In the genomic region with DNA sequence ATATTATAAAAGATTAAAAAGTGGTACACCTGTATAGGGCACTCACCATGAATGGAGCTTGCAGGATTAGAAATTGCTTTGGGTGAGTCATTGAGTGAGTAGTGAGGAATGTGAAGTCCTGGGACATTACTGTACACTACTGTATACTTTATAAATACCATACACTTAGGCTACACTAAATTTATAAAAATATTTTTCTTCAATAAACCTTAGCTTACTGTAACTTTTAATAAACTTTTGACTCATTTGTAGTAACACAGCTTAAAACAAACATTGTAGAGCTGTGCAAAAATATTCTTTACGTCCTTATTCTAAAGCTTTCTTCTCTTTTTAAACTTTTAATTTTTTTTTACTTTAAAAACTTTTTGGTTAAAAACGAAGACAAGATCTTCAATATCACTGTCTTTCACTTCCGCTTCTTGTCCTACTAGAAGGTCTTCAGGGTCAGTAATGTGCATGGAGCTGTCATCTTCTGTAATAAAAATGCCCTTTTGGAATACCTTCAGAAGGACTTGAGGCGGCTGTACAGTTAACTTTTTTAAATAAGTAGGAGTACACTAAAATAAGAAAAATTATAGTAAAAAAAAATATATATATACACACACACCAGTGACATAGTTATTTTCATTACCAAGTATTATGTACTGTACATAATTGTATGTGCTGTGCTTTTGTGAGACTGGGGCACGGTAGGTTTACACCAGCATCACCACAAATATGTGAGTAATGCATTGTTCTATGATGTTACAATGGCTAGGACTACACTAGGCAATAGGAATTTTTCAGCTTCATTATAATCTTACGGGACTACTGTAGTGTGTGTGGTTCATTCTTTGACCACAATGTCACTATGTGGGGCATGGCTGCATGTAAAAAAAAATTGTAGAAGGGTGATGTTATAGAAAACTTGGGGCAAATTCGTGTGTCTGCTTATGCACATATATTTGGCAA, we compare ENCODE assay signal across 17 cellular contexts. TPM values are rescaled to one million over a fixed set of nuclear protein-coding genes. Genes with fewer than 3 reads are reported as not detected.
A peak's percentile ranks its signal among the peaks of the same experiment; 100 is the strongest.
DNase-seq lines count a peak whose midpoint lies in the region; ATAC-seq and TF ChIP-seq lines count a peak whose summit lies in the region.
"Had no signal": no experiment of that assay in that cellular context is flagged by ENCODE, and none has a peak within 500 bp of the region (broad histone marks: within the 10 kb centered on the region; RNA-seq: fewer than 3 reads in every experiment).

No MANE protein-coding gene starts in this region.

- H3K9me3 Mint-ChIP-seq in T-cell: no peaks in the 10 kb centered on the region
- H3K9me3 Mint-ChIP-seq: activated naive CD4-positive, alpha-beta T cell treated with anti-CD3 and anti-CD28 coated beads, Interleukin-2, amount 50 U/mL, for 24 hours; CD4-positive, alpha-beta T cell; effector memory CD8-positive, alpha-beta T cell had no signal

- in situ Hi-C loops in ACHN (cut with HindIII; ENCODE audit: low pct_ligation_motif_present, low pct_unique_long_range_greater_than_20kb, low sequenced_read_pairs): loop anchor here (10.0 to 25.0 kb wide), 2 partner anchors 139 to 451 kb away; no protein-coding TSS in a partner anchor

- DNase-seq in ACHN: peak; percentile 99
- DNase-seq in HPDE6-E6E7 (ENCODE audit: extremely low spot score): peak; percentile 14
- DNase-seq in hepatic stellate cell (ENCODE audit: low spot score): peak; percentile 11
- no peak for DNase-seq in T-cell
- no peak for DNase-seq in Ammon's horn (ENCODE audit: low spot score)
- DNase-seq: activated CD4-positive, alpha-beta T cell treated with anti-CD3 and anti-CD28 coated beads for 48 hours; CD4-positive, alpha-beta T cell; effector memory CD8-positive, alpha-beta T cell; left colon; pancreas; SHP77 treated with DMSO at 0.1 percent for 48 hours had no signal

- H3K4me3 ChIP-seq in WI38 (ENCODE audit: low read depth, low read length): peak overlapping the region; percentile 27; the same call in 1 of the 2 replicates
- H3K4me3 ChIP-seq: K562, pancreas, thoracic aorta had no signal

- H3K4me3 Mint-ChIP-seq in T-cell: no peak overlapping the region
- H3K4me3 Mint-ChIP-seq: activated naive CD4-positive, alpha-beta T cell treated with anti-CD3 and anti-CD28 coated beads, Interleukin-2, amount 50 U/mL, for 24 hours; CD4-positive, alpha-beta T cell; effector memory CD8-positive, alpha-beta T cell had no signal

- TF ChIP-seq CTCF in WI38 (IDR thresholded peaks at IDR 0.05; ENCODE audit: low read depth, low read length): no peak

- CTCF ChIA-PET in T-cell (lab: Charles Lee): interaction anchor here (0.6 to 1.3 kb wide), 19 partner anchors 9 to 1099 kb away, joined by 3 to 7 read pairs (median 3); no protein-coding TSS in a partner anchor

- no peaks in the 10 kb centered on the region for H3K4me1 Mint-ChIP-seq in T-cell
- H3K4me1 Mint-ChIP-seq: activated naive CD4-positive, alpha-beta T cell treated with anti-CD3 and anti-CD28 coated beads, Interleukin-2, amount 50 U/mL, for 24 hours had no signal

- ATAC-seq in T-cell (replicated peaks in 1 of 4): no peak
- no peak for ATAC-seq in GM19467 (IDR thresholded peaks at IDR 0.05; ENCODE audit: unreplicated experiment)
- no peak for ATAC-seq in GM18907 (IDR thresholded peaks at IDR 0.05; ENCODE audit: unreplicated experiment)
- ATAC-seq: effector memory CD8-positive, alpha-beta T cell; K562; left colon; pancreas had no signal

- H3K27me3 Mint-ChIP-seq in T-cell: peaks cover 0 to 4% of the 10 kb centered on the region in 2 donors
- H3K27me3 Mint-ChIP-seq: activated naive CD4-positive, alpha-beta T cell treated with anti-CD3 and anti-CD28 coated beads, Interleukin-2, amount 50 U/mL, for 24 hours; CD4-positive, alpha-beta T cell; effector memory CD8-positive, alpha-beta T cell had no signal

- H3K36me3 Mint-ChIP-seq in T-cell: no peaks in the 10 kb centered on the region
- H3K36me3 Mint-ChIP-seq: activated naive CD4-positive, alpha-beta T cell treated with anti-CD3 and anti-CD28 coated beads, Interleukin-2, amount 50 U/mL, for 24 hours had no signal

- H3K27ac Mint-ChIP-seq in T-cell: no peak overlapping the region
- H3K27ac Mint-ChIP-seq: activated naive CD4-positive, alpha-beta T cell treated with anti-CD3 and anti-CD28 coated beads, Interleukin-2, amount 50 U/mL, for 24 hours; CD4-positive, alpha-beta T cell; effector memory CD8-positive, alpha-beta T cell had no signal

- POLR2A ChIA-PET in T-cell (lab: Charles Lee): interaction anchor here in 1 of 2 donors (0.5 to 0.6 kb wide), 3 partner anchors 12 to 410 kb away, joined by 3 to 4 read pairs (median 4); no protein-coding TSS in a partner anchor

RNA-seq across cellular contexts. Expression of a gene that starts 3.5 kb away (rescaled TPM):
- total RNA-seq in T-cell: under 1 TPM; 0.25 to 0.83 (median 0.30) TPM

RNA-seq across cellular contexts. Expression of a gene that starts 33.6 kb away (rescaled TPM):
- 1 to 10 TPM; 5.3 to 7.8 (median 6.3) TPM for total RNA-seq in T-cell
- total RNA-seq: K562 had no signal

Comparison
In these comparisons a context has a peak if more than half of its experiments do, and no peak if none do; other contexts are left out.
1. DNase-seq: peak in ACHN (single experiment), HPDE6-E6E7 (single experiment) and hepatic stellate cell (single experiment); none in T-cell (0 of 34) and Ammon's horn (single experiment).